11 cellular contexts compared by ENCODE assay signal in genomic region chr5:180591249-180591887, GRCh38. TPM values are rescaled to one million over a fixed set of nuclear protein-coding genes. Genes with fewer than 3 reads are reported as not detected.
A peak's percentile ranks its signal among the peaks of the same experiment; 100 is the strongest.
DNase-seq lines count a peak whose midpoint lies in the region; ATAC-seq and TF ChIP-seq lines count a peak whose summit lies in the region.
"Had no signal": no experiment of that assay in that cellular context is flagged by ENCODE, and none has a peak within 500 bp of the region (broad histone marks: within the 10 kb centered on the region; RNA-seq: fewer than 3 reads in every experiment).

TSS of gene SCGB3A1 (minus strand) at chr5:180591499. CDS start at chr5:180591462, 37 bp downstream.

- H3K36me3 ChIP-seq in MG63 (no peaks in the 10 kb centered on the region), esophagus muscularis mucosa (no peaks in the 10 kb centered on the region), parathyroid adenoma (ENCODE audit: control insufficient read depth, insufficient read depth, low read length) (no peaks in the 10 kb centered on the region)

- H3K4me2 ChIP-seq in parathyroid adenoma (ENCODE audit: low read length): peak within 1 kb of the TSS; percentile 52

- no peak within 1 kb of the TSS for H3K27ac Mint-ChIP-seq in natural killer cell

- H3K27me3 ChIP-seq in MG63 (peaks cover 37% of the 10 kb centered on the region), esophagus muscularis mucosa (peaks cover 0 to 66% (median 17%) of the 10 kb centered on the region in 4 donors), parathyroid adenoma (ENCODE audit: control insufficient read depth, insufficient read depth, low read length) (no peaks in the 10 kb centered on the region)

- no peak within 1 kb of the TSS for H3K9ac ChIP-seq in parathyroid adenoma

- intact Hi-C loops in esophagus muscularis mucosa (cut with DNase I) (no loop called here), natural killer cell (cut with micrococcal nuclease) (no loop called here)

- H3K4me3 ChIP-seq in MG63 (peak within 1 kb of the TSS; percentile 15; the same call in 1 of the 2 replicates), esophagus muscularis mucosa (peak within 1 kb of the TSS; percentile 28 to 43 (median 32)), parathyroid adenoma (ENCODE audit: low read depth, low read length) (no peak within 1 kb of the TSS)

- TF ChIP-seq CTCF in esophagus muscularis mucosa (IDR thresholded peaks at IDR 0.05): no peak
- no peak for TF ChIP-seq CTCF in parathyroid adenoma (IDR thresholded peaks at IDR 0.05)
- TF ChIP-seq CTCF in natural killer cell (IDR thresholded peaks at IDR 0.05): no peak

- no peaks in the 10 kb centered on the region for H3K36me3 Mint-ChIP-seq in natural killer cell

- no peak within 1 kb of the TSS for H3K4me3 Mint-ChIP-seq in natural killer cell

- peak within 1 kb of the TSS; percentile 17 for H2AFZ ChIP-seq in parathyroid adenoma

- no peaks in the 10 kb centered on the region for H3K4me1 Mint-ChIP-seq in natural killer cell

- no peaks in the 10 kb centered on the region for H3K79me2 ChIP-seq in parathyroid adenoma

- DNase-seq in COLO668 (lab: John Stamatoyannopoulos, UW; ENCODE audit: unreplicated experiment): peak; percentile 2
- no peak for DNase-seq in MG63
- DNase-seq in esophagus muscularis mucosa (ENCODE audit: extremely low spot score): no peak
- no peak for DNase-seq in cortex of kidney (lab: John Stamatoyannopoulos, UW)
- DNase-seq in natural killer cell: no peak
- DNase-seq in NCI-H345 treated with DMSO at 0.1 percent for 48 hours (lab: John Stamatoyannopoulos, UW; ENCODE audit: unreplicated experiment): no peak
- DNase-seq in NCI-H2227 treated with DMSO at 0.1 percent for 48 hours (lab: John Stamatoyannopoulos, UW): no peak
- DNase-seq: GDM1 had no signal

- TF ChIP-seq EP300 in esophagus muscularis mucosa (IDR thresholded peaks at IDR 0.05): no peak

- no peak for ATAC-seq in natural killer cell

- TF ChIP-seq POLR2A in esophagus muscularis mucosa (IDR thresholded peaks at IDR 0.05; ENCODE audit: low read depth): no peak

- H3K27ac ChIP-seq in esophagus muscularis mucosa (replicated peaks in 1 of 4): no peak within 1 kb of the TSS
- H3K27ac ChIP-seq in parathyroid adenoma: no peak within 1 kb of the TSS

- H3K9me3 ChIP-seq in MG63: peaks cover 3% of the 10 kb centered on the region; the same call in 1 of the 2 replicates
- H3K9me3 ChIP-seq in esophagus muscularis mucosa: no peaks in the 10 kb centered on the region
- no peaks in the 10 kb centered on the region for H3K9me3 ChIP-seq in parathyroid adenoma (ENCODE audit: control insufficient read depth, low read length)

- H3K9me3 Mint-ChIP-seq in natural killer cell: no peaks in the 10 kb centered on the region

- WGBS in esophagus muscularis mucosa: 13% methylated on average over 9 of the region's 69 CpGs

- peaks cover 18 to 27% of the 10 kb centered on the region in 2 donors for H3K27me3 Mint-ChIP-seq in natural killer cell (ENCODE audit: low read depth in 2 of 2)

- H3K4me1 ChIP-seq in esophagus muscularis mucosa (peaks cover 15 to 21% (median 19%) of the 10 kb centered on the region in 4 donors), parathyroid adenoma (peaks cover 4% of the 10 kb centered on the region)

RNA-seq across cellular contexts. Expression of gene SCGB3A1, which starts in this region (rescaled TPM):
- not detected in 2 replicates for total RNA-seq in MG63 (2014; rRNA removed; shearing (Covaris generic); ENCODE audit: low replicate concordance)
- total RNA-seq in esophagus muscularis mucosa: 1 to 10 TPM in 2 of 4 donors, not detected in 2; 1.9 to 2.4 TPM
- not detected for total RNA-seq in natural killer cell
- total RNA-seq: fibroblast of villous mesenchyme; T-helper 1 cell treated with Interleukin-12 subunit alpha and Interleukin-12 subunit beta and Interleukin-4 antibody, amounts not matched to agents 30 ng/mL and 1 ng/mL, for 36 hours had no signal
